17 cellular contexts compared by ENCODE assay signal in the genomic region with DNA sequence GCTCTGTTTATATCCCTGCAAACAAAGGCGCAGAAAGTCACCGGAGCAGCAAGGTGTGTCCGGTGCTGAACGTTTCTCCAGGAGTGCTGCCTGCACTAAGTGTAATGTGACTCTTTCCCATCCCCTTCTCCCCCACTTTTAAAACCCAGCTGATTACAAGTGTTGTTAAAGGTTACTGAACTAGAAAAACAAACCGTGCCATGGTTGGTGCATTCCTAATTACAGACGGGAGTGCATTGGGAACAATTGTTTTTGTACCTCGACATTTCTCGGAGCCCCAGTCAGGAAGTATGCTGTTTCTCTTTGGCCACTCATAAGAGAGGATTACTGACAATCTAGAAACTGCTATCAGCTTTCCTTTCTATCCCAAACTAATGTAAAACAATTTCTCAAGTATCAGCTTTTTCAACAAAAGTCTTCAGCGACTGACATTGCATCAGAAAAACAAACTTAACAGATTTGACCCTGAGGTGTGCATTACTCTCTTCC.
DNase-seq lines count a peak whose midpoint lies in the region; ATAC-seq and TF ChIP-seq lines count a peak whose summit lies in the region.
"Had no signal": no experiment of that assay in that cellular context is flagged by ENCODE, and none has a peak within 500 bp of the region (broad histone marks: within the 10 kb centered on the region; RNA-seq: fewer than 3 reads in every experiment).

No MANE protein-coding gene starts in this region.

- H3K27me3 Mint-ChIP-seq in Calu3 (ENCODE audit: unreplicated experiment) (no peaks in the 10 kb centered on the region), neural progenitor cell (ENCODE audit: insufficient read depth, low read depth) (peaks cover 6% of the 10 kb centered on the region)
- H3K27me3 Mint-ChIP-seq: activated CD4-positive, alpha-beta memory T cell treated with anti-CD3 and anti-CD28 coated beads, Interleukin-2, amount 10 ng/mL, durations not matched to agents 7 days and 5 days had no signal

- DNase-seq in Calu3 (no peak), NCI-H2107 treated with DMSO at 0.1 percent for 48 hours (lab: John Stamatoyannopoulos, UW; ENCODE audit: unreplicated experiment) (peak; percentile 96), dermis blood vessel endothelial cell (peak; percentile 3), neural progenitor cell (ENCODE audit: low spot score) (peak; percentile 46), NCI-H2227 (lab: John Stamatoyannopoulos, UW; ENCODE audit: unreplicated experiment) (no peak), UCSD-AML1 (lab: John Stamatoyannopoulos, UW; ENCODE audit: unreplicated experiment) (no peak)
- DNase-seq: activated CD4-positive, alpha-beta memory T cell treated with anti-CD3 and anti-CD28 coated beads, Interleukin-2, amount 10 ng/mL, durations not matched to agents 7 days and 5 days; AML-193; pancreas; T-helper 9 cell had no signal

- no peaks in the 10 kb centered on the region for H3K27me3 ChIP-seq in neural progenitor cell
- H3K27me3 ChIP-seq: ascending aorta, pancreas had no signal

- ATAC-seq in HG02840 (IDR thresholded peaks at IDR 0.05; ENCODE audit: low FRiP score, unreplicated experiment) (no peak), GM19463 (IDR thresholded peaks at IDR 0.05; ENCODE audit: unreplicated experiment) (no peak)
- ATAC-seq: GM12878, Right ventricle myocardium inferior had no signal

- H3K27ac ChIP-seq in neural progenitor cell: no peak overlapping the region
- H3K27ac ChIP-seq: ascending aorta, pancreas, thoracic aorta had no signal

- H2AFZ ChIP-seq in neural progenitor cell (replicated peaks): peak overlapping the region; percentile 73

- H3K36me3 ChIP-seq in neural progenitor cell: no peaks in the 10 kb centered on the region
- H3K36me3 ChIP-seq: ascending aorta, pancreas, thoracic aorta had no signal

- H4K20me1 ChIP-seq in neural progenitor cell (ENCODE audit: low read depth): no peaks in the 10 kb centered on the region

- BruUV-seq in Calu3 (replicated peaks; lab: Mats Ljungman, UMichigan): no TSS peak

- intact Hi-C loops in Calu3 (cut with micrococcal nuclease; ENCODE audit: unreplicated experiment): no loop called here

- no peaks in the 10 kb centered on the region for H3K79me2 ChIP-seq in neural progenitor cell (ENCODE audit: low read depth)

- H3K4me1 Mint-ChIP-seq in Calu3 (ENCODE audit: low read depth, unreplicated experiment): peaks cover 15% of the 10 kb centered on the region
- peaks cover 12% of the 10 kb centered on the region for H3K4me1 Mint-ChIP-seq in neural progenitor cell
- H3K4me1 Mint-ChIP-seq: activated CD4-positive, alpha-beta memory T cell treated with anti-CD3 and anti-CD28 coated beads, Interleukin-2, amount 10 ng/mL, durations not matched to agents 7 days and 5 days; mesothelial cell of epicardium had no signal

- no peak overlapping the region for H3K9ac ChIP-seq in neural progenitor cell

- peaks cover 20% of the 10 kb centered on the region for H3K4me1 ChIP-seq in neural progenitor cell
- H3K4me1 ChIP-seq: ascending aorta had no signal

- CTCF ChIA-PET in Calu3 (lab: Charles Lee): no interaction called here

- peak overlapping the region; percentile 60 for H3K4me3 Mint-ChIP-seq in Calu3 (ENCODE audit: low read depth, unreplicated experiment)
- H3K4me3 Mint-ChIP-seq in neural progenitor cell: no peak overlapping the region
- H3K4me3 Mint-ChIP-seq: activated CD4-positive, alpha-beta memory T cell treated with anti-CD3 and anti-CD28 coated beads, Interleukin-2, amount 10 ng/mL, durations not matched to agents 7 days and 5 days; mesothelial cell of epicardium had no signal

- H3K36me3 Mint-ChIP-seq in Calu3 (ENCODE audit: insufficient read depth, unreplicated experiment): no peaks in the 10 kb centered on the region
- no peaks in the 10 kb centered on the region for H3K36me3 Mint-ChIP-seq in neural progenitor cell
- H3K36me3 Mint-ChIP-seq: mesothelial cell of epicardium had no signal

- H3K9me3 Mint-ChIP-seq in Calu3 (ENCODE audit: low read depth, unreplicated experiment) (no peaks in the 10 kb centered on the region), neural progenitor cell (peaks cover 3% of the 10 kb centered on the region)
- H3K9me3 Mint-ChIP-seq: activated CD4-positive, alpha-beta memory T cell treated with anti-CD3 and anti-CD28 coated beads, Interleukin-2, amount 10 ng/mL, durations not matched to agents 7 days and 5 days had no signal

- peak overlapping the region; percentile 14 for H3K4me3 ChIP-seq in neural progenitor cell
- H3K4me3 ChIP-seq: ascending aorta, GM12878, pancreas, thoracic aorta had no signal

- H3K4me2 ChIP-seq in neural progenitor cell: peak overlapping the region; percentile 68

- H3K9me3 ChIP-seq in neural progenitor cell (ENCODE audit: low read depth): no peaks in the 10 kb centered on the region
- H3K9me3 ChIP-seq: ascending aorta, pancreas, thoracic aorta had no signal

- H3K27ac Mint-ChIP-seq in Calu3 (ENCODE audit: unreplicated experiment): peak overlapping the region; percentile 2
- H3K27ac Mint-ChIP-seq in neural progenitor cell: no peak overlapping the region
- H3K27ac Mint-ChIP-seq: activated CD4-positive, alpha-beta memory T cell treated with anti-CD3 and anti-CD28 coated beads, Interleukin-2, amount 10 ng/mL, durations not matched to agents 7 days and 5 days; mesothelial cell of epicardium had no signal

- peaks cover 14% of the 10 kb centered on the region for H3F3A ChIP-seq in neural progenitor cell (ENCODE audit: low read depth)

- TF ChIP-seq CTCF in Calu3 (IDR thresholded peaks at IDR 0.05; ENCODE audit: unreplicated experiment) (no peak), neural progenitor cell (IDR thresholded peaks at IDR 0.05) (no peak)

Comparison
In these comparisons a context has a peak if more than half of its experiments do, and no peak if none do; other contexts are left out.
1. DNase-seq: peak in NCI-H2107 treated with DMSO at 0.1 percent for 48 hours (single experiment), dermis blood vessel endothelial cell (single experiment) and neural progenitor cell (single experiment); none in Calu3 (single experiment), NCI-H2227 (single experiment) and UCSD-AML1 (single experiment).